ENCODE assay signal across 8 cellular contexts in the genomic region with DNA sequence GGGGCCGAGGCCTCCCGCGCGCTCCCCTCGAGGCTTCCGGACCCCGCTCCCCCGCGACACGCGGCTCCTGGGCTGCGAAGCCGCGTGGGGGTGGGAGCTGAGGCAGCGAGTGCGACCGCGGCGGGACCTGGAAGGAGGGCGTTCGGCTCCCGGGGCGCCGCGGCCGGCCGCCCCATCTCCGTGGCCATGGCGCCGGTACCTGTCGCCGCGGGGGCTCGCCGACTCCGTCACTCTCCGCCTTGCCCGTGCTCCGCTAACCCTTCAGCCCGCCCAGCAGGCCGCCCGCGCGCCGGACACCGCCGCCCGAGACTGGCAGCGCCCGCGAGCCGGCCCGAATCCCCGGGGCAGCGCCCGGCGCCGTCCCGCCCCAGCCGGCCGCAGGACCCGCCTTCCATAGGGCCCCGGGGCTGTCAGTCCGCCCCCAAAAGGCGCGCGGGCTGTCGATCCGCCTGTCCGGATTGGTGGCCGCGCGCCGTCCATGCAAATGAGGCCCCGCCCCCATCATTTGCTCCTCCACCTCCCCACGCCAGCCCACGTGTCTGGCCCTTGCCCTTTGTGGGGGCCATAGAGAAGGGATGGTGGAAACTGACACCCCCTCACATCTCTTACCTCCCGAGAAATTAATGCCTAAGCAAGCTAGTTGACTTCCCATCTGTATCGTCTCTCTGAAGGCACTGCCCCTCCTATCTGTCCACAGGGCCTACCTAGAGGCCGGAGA.
A peak's percentile ranks its signal among the peaks of the same experiment; 100 is the strongest.
DNase-seq lines count a peak whose midpoint lies in the region; ATAC-seq lines count a peak whose summit lies in the region.

A gene (minus strand): TSS at position 311 of the 718 bp plus-strand sequence. CDS start 46,091 bp downstream, outside the sequence.

- ATAC-seq in GM19023 (IDR thresholded peaks at IDR 0.05; ENCODE audit: unreplicated experiment) (peak; percentile 90), HG03196 (IDR thresholded peaks at IDR 0.05; ENCODE audit: unreplicated experiment) (peak; percentile 77)

- DNase-seq in AML-193 (lab: John Stamatoyannopoulos, UW) (peak; percentile 47 to 64), NCI-H774 (lab: John Stamatoyannopoulos, UW) (peak; percentile 85), medulla oblongata (ENCODE audit: extremely low spot score) (peak; percentile 95)
- peak; percentile 95 for DNase-seq in activated CD8-positive, alpha-beta memory T cell treated with anti-CD3 and anti-CD28 coated beads for 24 hours
- DNase-seq in effector CD8-positive, alpha-beta T cell (lab: John Stamatoyannopoulos, UW): peak; percentile 79
- DNase-seq in stimulated activated CD8-positive, alpha-beta memory T cell treated with anti-CD3 and anti-CD28 coated beads, Interleukin-12 subunit alpha, Interleukin-12 subunit beta, amount 100 ng/mL, for 1 hour (ENCODE audit: low read depth): peak; percentile 80

Comparison
In these comparisons a context has a peak if more than half of its experiments do, and no peak if none do; other contexts are left out.
1. Peak in every context shown above with its lines: DNase-seq and ATAC-seq.